ENCODE assay signal across 28 cellular contexts in genomic region chr11:103097279-103097678, GRCh38.
"Had no signal": no experiment of that assay in that cellular context is flagged by ENCODE, and none has a peak within 500 bp of the region (broad histone marks: within the 10 kb centered on the region; RNA-seq: fewer than 3 reads in every experiment).

No MANE protein-coding gene starts in this region.

- H3K79me2 ChIP-seq: parathyroid adenoma had no signal

- H3K36me3 ChIP-seq: neural progenitor cell, ovary, spleen, suprapubic skin, tibial artery, transverse colon, upper lobe of right lung, uterus had no signal

- H3K9ac ChIP-seq: neural progenitor cell, parathyroid adenoma had no signal

- H3K27me3 ChIP-seq: ovary, testis, upper lobe of right lung had no signal

- H3K4me3 ChIP-seq: neural progenitor cell, ovary, psoas muscle, skin epidermis, smooth muscle cell, spleen, suprapubic skin, testis, tibial artery, transverse colon, upper lobe of right lung, uterus had no signal

- H3K4me2 ChIP-seq: neural progenitor cell, smooth muscle cell had no signal

- H3K4me1 ChIP-seq: neural progenitor cell, parathyroid adenoma, psoas muscle, upper lobe of right lung, uterus had no signal

- ATAC-seq: natural killer cell; psoas muscle; right cardiac atrium; sciatic nerve; stimulated activated memory B cell treated with anti-CD40 and anti-IgM and Interleukin-4, amounts not matched to agents 10 μg/mL and 1 μg/mL and 100 μg/mL, for 72 hours; stimulated activated naive CD8-positive, alpha-beta T cell treated with anti-CD3 and anti-CD28 coated beads, Interleukin-15, amount 100 ng/mL, for 72 hours; stimulated activated naive CD8-positive, alpha-beta T cell treated with anti-CD3 and anti-CD28 coated beads, Interleukin-15, Interleukin-2, amounts not matched to agents 100 U/mL and 50 U/mL, for 24 hours; upper lobe of right lung had no signal

- H3K27ac ChIP-seq: neural progenitor cell, ovary, parathyroid adenoma, psoas muscle, skin epidermis, spleen, suprapubic skin, testis, tibial artery, transverse colon, upper lobe of right lung, uterus had no signal

- DNase-seq: natural killer cell; occipital lobe; ovary; posterior cingulate gyrus; psoas muscle; right cardiac atrium; spleen; stimulated activated CD4-positive, alpha-beta T cell treated with anti-CD3 and anti-CD28 coated beads, Interleukin-12 subunit alpha, Interleukin-12 subunit beta, amount 100 ng/mL, for 4 hours; stimulated activated CD4-positive, alpha-beta T cell treated with anti-CD3 and anti-CD28 coated beads, Interleukin-1b, Interleukin-23, amount 100 ng/mL, for 48 hours; stimulated activated CD4-positive, alpha-beta T cell treated with anti-CD3 and anti-CD28 coated beads, Interleukin-4, amount 100 ng/mL, for 1 hour; stimulated activated CD4-positive, alpha-beta T cell treated with anti-CD3 and anti-CD28 coated beads, Interleukin-4, amount 100 ng/mL, for 4 hours; stimulated activated CD8-positive, alpha-beta memory T cell treated with anti-CD3 and anti-CD28 coated beads, Interleukin-4, amount 100 ng/mL, for 48 hours; stimulated activated naive CD4-positive, alpha-beta T cell; stimulated activated naive CD8-positive, alpha-beta T cell treated with anti-CD3 and anti-CD28 coated beads, Interleukin-15, amount 100 ng/mL, for 72 hours; stimulated activated naive CD8-positive, alpha-beta T cell treated with anti-CD3 and anti-CD28 coated beads, Interleukin-15, Interleukin-2, amounts not matched to agents 100 U/mL and 50 U/mL, for 24 hours; substantia nigra; testis; tibial artery; transverse colon; upper lobe of right lung; uterus had no signal

- H2AFZ ChIP-seq: neural progenitor cell, parathyroid adenoma had no signal

- H3K9me3 ChIP-seq: ovary, psoas muscle, spleen, suprapubic skin, testis, tibial artery, transverse colon, upper lobe of right lung, uterus had no signal
